In genomic region chr7:22653981-22654380, GRCh38 we compare ENCODE assay signal across 19 cellular contexts.
A peak's percentile ranks its signal among the peaks of the same experiment; 100 is the strongest.
DNase-seq lines count a peak whose midpoint lies in the region; ATAC-seq and TF ChIP-seq lines count a peak whose summit lies in the region.
"Had no signal": no experiment of that assay in that cellular context is flagged by ENCODE, and none has a peak within 500 bp of the region (broad histone marks: within the 10 kb centered on the region; RNA-seq: fewer than 3 reads in every experiment).

No MANE protein-coding gene starts in this region.

- H3K27me3 Mint-ChIP-seq in brain, result no peaks in the 10 kb centered on the region
- H3K27me3 Mint-ChIP-seq in progenitor cell of endocrine pancreas, result no peaks in the 10 kb centered on the region

- H3K36me3 Mint-ChIP-seq in brain (no peaks in the 10 kb centered on the region), progenitor cell of endocrine pancreas (ENCODE audit: insufficient read depth) (no peaks in the 10 kb centered on the region)

- TF ChIP-seq CTCF in brain (conservative IDR thresholded peaks at IDR 0.05) (no peak), progenitor cell of endocrine pancreas (IDR thresholded peaks at IDR 0.05; ENCODE audit: unreplicated experiment) (no peak)

- H3K4me3 Mint-ChIP-seq in brain (no peak overlapping the region), progenitor cell of endocrine pancreas (ENCODE audit: low read depth) (no peak overlapping the region)
- H3K4me3 Mint-ChIP-seq: activated T-helper 1 cell treated with anti-CD3 and anti-CD28 coated beads, Interleukin-12 subunit alpha, Interleukin-12 subunit beta, Interleukin-2, Interleukin-4 antibody, amounts not matched to agents 30 ng/mL and 10 ng/mL and 1 ng/mL, durations not matched to agents 14 hours and 24 hours and 36 hours; naive thymus-derived CD4-positive, alpha-beta T cell had no signal

- DNase-seq in NCI-H1105 (lab: John Stamatoyannopoulos, UW) (peak; percentile 53), NCI-H2081 treated with DMSO at 0.1 percent for 48 hours (lab: John Stamatoyannopoulos, UW) (peak; percentile 89), progenitor cell of endocrine pancreas (ENCODE audit: low spot score, unreplicated experiment) (no peak), Ammon's horn (ENCODE audit: low spot score) (no peak), GF-D8 (lab: John Stamatoyannopoulos, UW) (no peak)
- DNase-seq: activated CD4-positive, CD25-positive, alpha-beta regulatory T cell treated with anti-CD3 and anti-CD28 coated beads, Interleukin-2, amount 50 U/mL, for 72 hours; AML-193; kidney; mesenchymal stem cell; naive thymus-derived CD4-positive, alpha-beta T cell; NCI-H1694 treated with DMSO at 0.1 percent for 48 hours; NCI-H82; stimulated activated naive CD8-positive, alpha-beta T cell treated with anti-CD3 and anti-CD28 coated beads, Interleukin-15, Interleukin-2, amounts not matched to agents 100 U/mL and 50 U/mL, for 24 hours; T-helper 9 cell; tibial artery had no signal

- H3K9me3 Mint-ChIP-seq in brain (peaks cover 2 to 21% (median 9%) of the 10 kb centered on the region in 5 experiments), progenitor cell of endocrine pancreas (ENCODE audit: low read depth) (peaks cover 3% of the 10 kb centered on the region)

- H3K27ac Mint-ChIP-seq in brain (peak overlapping the region; percentile 5 to 64 (median 29)), progenitor cell of endocrine pancreas (peak overlapping the region; percentile 0)
- H3K27ac Mint-ChIP-seq: activated naive CD4-positive, alpha-beta T cell treated with anti-CD3 and anti-CD28 coated beads, Interleukin-2, amount 50 U/mL, for 72 hours; activated T-helper 1 cell treated with anti-CD3 and anti-CD28 coated beads, Interleukin-12 subunit alpha, Interleukin-12 subunit beta, Interleukin-2, Interleukin-4 antibody, amounts not matched to agents 30 ng/mL and 10 ng/mL and 1 ng/mL, durations not matched to agents 14 hours and 24 hours and 36 hours; naive thymus-derived CD4-positive, alpha-beta T cell had no signal

- no peak for ATAC-seq in HG03135 (IDR thresholded peaks at IDR 0.05; ENCODE audit: unreplicated experiment)
- ATAC-seq: activated naive CD4-positive, alpha-beta T cell treated with anti-CD3 and anti-CD28 coated beads, Interleukin-2, amount 50 U/mL, for 72 hours; naive thymus-derived CD4-positive, alpha-beta T cell; stimulated activated naive CD8-positive, alpha-beta T cell treated with anti-CD3 and anti-CD28 coated beads, Interleukin-15, Interleukin-2, amounts not matched to agents 100 U/mL and 50 U/mL, for 24 hours had no signal

- H3K4me1 Mint-ChIP-seq in brain (peaks cover 11% of the 10 kb centered on the region), progenitor cell of endocrine pancreas (ENCODE audit: low read depth) (peaks cover 10% of the 10 kb centered on the region)

Comparison
In these comparisons a context has a peak if more than half of its experiments do, and no peak if none do; other contexts are left out.
1. DNase-seq: peak in NCI-H1105 (single experiment) and NCI-H2081 treated with DMSO at 0.1 percent for 48 hours (single experiment); none in progenitor cell of endocrine pancreas (single experiment), Ammon's horn (single experiment) and GF-D8 (single experiment).